Comparison of ENCODE assay signal across 1 cellular context in the genomic region with DNA sequence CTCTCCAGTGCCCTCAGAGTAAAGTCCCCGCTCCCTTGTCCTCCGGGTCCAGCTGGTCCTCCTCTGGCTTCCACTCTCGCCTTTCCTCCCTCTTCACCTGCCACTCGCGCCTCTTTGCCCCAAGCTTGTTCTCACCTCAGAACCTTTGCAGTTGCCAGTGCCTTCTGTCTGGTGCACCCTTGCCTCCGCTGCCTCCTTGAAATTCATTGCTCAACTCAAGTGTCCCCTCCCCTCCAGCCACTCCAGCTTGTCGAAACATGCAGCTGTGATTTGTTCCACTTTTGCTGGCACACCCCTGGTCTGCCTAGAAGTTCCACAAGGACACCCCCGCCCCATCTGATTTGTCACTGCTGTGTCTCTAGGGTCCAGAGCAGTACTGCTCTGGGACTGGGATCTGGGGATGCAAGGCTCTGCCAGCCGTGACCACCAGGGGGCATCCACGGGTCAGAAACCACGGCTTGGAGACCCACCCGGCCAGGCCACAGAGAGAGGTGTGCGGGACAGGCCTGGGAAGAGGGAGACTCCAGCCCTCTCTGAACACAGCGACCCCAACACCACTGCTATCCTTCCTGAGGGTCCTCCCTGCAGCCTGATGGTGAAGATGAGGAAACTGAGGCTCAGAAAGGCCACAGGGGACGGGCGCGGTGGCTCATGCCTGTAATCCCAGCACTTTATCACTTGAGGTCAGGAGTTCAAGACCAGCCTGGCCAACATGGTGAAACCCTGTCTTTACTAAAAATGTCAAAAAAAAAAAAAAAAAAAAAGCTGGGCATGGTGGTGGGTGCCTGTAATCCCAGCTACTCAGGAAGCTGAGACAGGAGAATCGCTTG.
TF ChIP-seq lines count a peak whose summit lies in the region.

No MANE protein-coding gene starts in this region.

TF ChIP-seq in GM12878, 131 proteins besides CTCF, POLR2A, EP300 and RAD21 (continued from another document):
- TF ChIP-seq, protein P1, sequence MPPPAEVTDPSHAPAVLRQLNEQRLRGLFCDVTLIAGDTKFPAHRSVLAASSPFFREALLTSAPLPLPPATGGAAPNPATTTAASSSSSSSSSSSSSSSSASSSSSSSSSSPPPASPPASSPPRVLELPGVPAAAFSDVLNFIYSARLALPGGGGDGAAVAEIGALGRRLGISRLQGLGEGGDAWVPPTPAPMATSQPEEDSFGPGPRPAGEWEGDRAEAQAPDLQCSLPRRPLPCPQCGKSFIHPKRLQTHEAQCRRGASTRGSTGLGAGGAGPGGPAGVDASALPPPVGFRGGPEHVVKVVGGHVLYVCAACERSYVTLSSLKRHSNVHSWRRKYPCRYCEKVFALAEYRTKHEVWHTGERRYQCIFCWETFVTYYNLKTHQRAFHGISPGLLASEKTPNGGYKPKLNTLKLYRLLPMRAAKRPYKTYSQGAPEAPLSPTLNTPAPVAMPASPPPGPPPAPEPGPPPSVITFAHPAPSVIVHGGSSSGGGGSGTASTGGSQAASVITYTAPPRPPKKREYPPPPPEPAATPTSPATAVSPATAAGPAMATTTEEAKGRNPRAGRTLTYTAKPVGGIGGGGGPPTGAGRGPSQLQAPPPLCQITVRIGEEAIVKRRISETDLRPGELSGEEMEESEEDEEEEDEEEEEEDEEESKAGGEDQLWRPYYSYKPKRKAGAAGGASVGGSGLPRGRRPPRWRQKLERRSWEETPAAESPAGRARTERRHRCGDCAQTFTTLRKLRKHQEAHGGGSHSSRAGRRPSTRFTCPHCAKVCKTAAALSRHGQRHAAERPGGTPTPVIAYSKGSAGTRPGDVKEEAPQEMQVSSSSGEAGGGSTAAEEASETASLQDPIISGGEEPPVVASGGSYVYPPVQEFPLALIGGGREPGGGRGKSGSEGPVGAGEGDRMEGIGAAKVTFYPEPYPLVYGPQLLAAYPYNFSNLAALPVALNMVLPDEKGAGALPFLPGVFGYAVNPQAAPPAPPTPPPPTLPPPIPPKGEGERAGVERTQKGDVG (CRISPR knock-in tag; IDR thresholded peaks at IDR 0.05): no peak
- no peak for TF ChIP-seq E4F1 (IDR thresholded peaks at IDR 0.05; ENCODE audit: borderline replicate concordance, partially characterized antibody)
- TF ChIP-seq SMARCA5 (IDR thresholded peaks at IDR 0.05): peak; percentile 42; the same call in 1 of the 2 replicates
- no peak for TF ChIP-seq CBFB (IDR thresholded peaks at IDR 0.05; ENCODE audit: low read depth)
